ENCODE assay signal across 9 cellular contexts in the genomic region with DNA sequence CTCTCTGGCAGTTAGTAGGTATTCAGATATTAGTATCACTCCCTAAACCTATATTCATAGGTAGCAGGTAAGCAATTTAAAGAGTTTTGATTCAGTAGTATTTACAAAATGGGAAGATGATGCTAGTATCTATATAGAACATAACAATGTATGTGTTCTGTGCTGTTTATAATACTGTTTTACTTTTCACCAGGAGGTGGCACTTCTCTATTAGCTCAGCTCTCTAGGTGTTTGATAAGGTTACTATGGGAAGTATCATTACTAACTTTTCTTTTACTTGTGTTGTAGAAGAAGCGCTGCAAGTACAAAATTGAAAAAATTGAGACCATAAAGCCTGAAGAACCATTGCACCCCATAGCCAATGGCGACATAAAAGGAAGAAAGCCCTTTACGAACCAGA. TPM values are rescaled to one million over a fixed set of nuclear protein-coding genes. Genes with fewer than 3 reads are reported as not detected.
DNase-seq lines count a peak whose midpoint lies in the region; ATAC-seq and TF ChIP-seq lines count a peak whose summit lies in the region.
"Had no signal": no experiment of that assay in that cellular context is flagged by ENCODE, and none has a peak within 500 bp of the region (broad histone marks: within the 10 kb centered on the region; RNA-seq: fewer than 3 reads in every experiment).

No MANE protein-coding gene starts in this region.

- peak; percentile 25 for DNase-seq in EH (ENCODE audit: low read depth)
- no peak for DNase-seq in LNCaP clone FGC (ENCODE audit: low read depth)
- DNase-seq in body of pancreas: no peak
- DNase-seq in natural killer cell treated with Interleukin-12 subunit alpha and Interleukin-12 subunit beta and Interleukin-15 and Interleukin-18, amount 100 ng/mL, for 72 hours (ENCODE audit: low spot score): no peak
- DNase-seq in colonic mucosa: no peak
- DNase-seq in NCI-H1930 (lab: John Stamatoyannopoulos, UW): no peak
- DNase-seq: activated T-cell treated with anti-CD3 and anti-CD28 coated beads, Interleukin-2, amount 50 U/mL, for 1 hour; NCI-H1105 had no signal

- peaks cover 40% of the 10 kb centered on the region for H3K36me3 Mint-ChIP-seq in natural killer cell treated with Interleukin-12 subunit alpha and Interleukin-12 subunit beta and Interleukin-15 and Interleukin-18, amount 100 ng/mL, for 72 hours

- peaks cover 3 to 9% of the 10 kb centered on the region in 2 donors for H3K36me3 ChIP-seq in body of pancreas (replicated peaks in 1 of 2; ENCODE audit: insufficient read depth in 1 of 2, low read depth in 2 of 2)
- H3K36me3 ChIP-seq in colonic mucosa: no peaks in the 10 kb centered on the region

- intact Hi-C loops in body of pancreas (cut with DNase I): no loop called here
- intact Hi-C loops in colonic mucosa (cut with DNase I): no loop called here

- no peak for TF ChIP-seq POLR2A in body of pancreas (IDR thresholded peaks at IDR 0.05)

- H3K4me1 ChIP-seq in body of pancreas (peaks cover 7% of the 10 kb centered on the region), colonic mucosa (no peaks in the 10 kb centered on the region)

- no peak for ATAC-seq in body of pancreas
- ATAC-seq in natural killer cell treated with Interleukin-12 subunit alpha and Interleukin-12 subunit beta and Interleukin-15 and Interleukin-18, amount 100 ng/mL, for 72 hours: peak in 1 of 2 donors; percentile 71
- ATAC-seq in GM18517 (IDR thresholded peaks at IDR 0.05; ENCODE audit: unreplicated experiment): no peak

- no peaks in the 10 kb centered on the region for H3K27me3 ChIP-seq in body of pancreas
- H3K27me3 ChIP-seq in colonic mucosa: no peaks in the 10 kb centered on the region

- H3K27ac Mint-ChIP-seq in natural killer cell treated with Interleukin-12 subunit alpha and Interleukin-12 subunit beta and Interleukin-15 and Interleukin-18, amount 100 ng/mL, for 72 hours: peak overlapping the region; percentile 68 to 86

- TF ChIP-seq CTCF in LNCaP clone FGC (IDR thresholded peaks at IDR 0.05; ENCODE audit: control insufficient read depth, extremely low read depth, insufficient read depth) (peak; percentile 65), body of pancreas (IDR thresholded peaks at IDR 0.05) (peak in 4 of 7 experiments; percentile 2 to 20 (median 18)), colonic mucosa (IDR thresholded peaks at IDR 0.05) (no peak)

- H3K27me3 Mint-ChIP-seq in natural killer cell treated with Interleukin-12 subunit alpha and Interleukin-12 subunit beta and Interleukin-15 and Interleukin-18, amount 100 ng/mL, for 72 hours: no peaks in the 10 kb centered on the region

- no peaks in the 10 kb centered on the region for H3K9me3 ChIP-seq in body of pancreas
- H3K9me3 ChIP-seq in colonic mucosa: no peaks in the 10 kb centered on the region

- H3K27ac ChIP-seq in body of pancreas: no peak overlapping the region
- H3K27ac ChIP-seq in colonic mucosa: no peak overlapping the region

- H3K9me3 Mint-ChIP-seq in natural killer cell treated with Interleukin-12 subunit alpha and Interleukin-12 subunit beta and Interleukin-15 and Interleukin-18, amount 100 ng/mL, for 72 hours: no peaks in the 10 kb centered on the region

- peak overlapping the region; percentile 39 for H3K4me3 Mint-ChIP-seq in natural killer cell treated with Interleukin-12 subunit alpha and Interleukin-12 subunit beta and Interleukin-15 and Interleukin-18, amount 100 ng/mL, for 72 hours

- 87 to 92% methylated on average over 3 of the region's 3 CpGs for WGBS in body of pancreas, 2 donors

- H3K4me3 ChIP-seq in LNCaP clone FGC (ENCODE audit: low read depth, low read length): no peak overlapping the region
- H3K4me3 ChIP-seq in body of pancreas: no peak overlapping the region
- H3K4me3 ChIP-seq in colonic mucosa: no peak overlapping the region

- H3K9ac ChIP-seq in colonic mucosa (ENCODE audit: low read depth in 2 of 2, low read length in 2 of 2): no peak overlapping the region

- H3K4me1 Mint-ChIP-seq in natural killer cell treated with Interleukin-12 subunit alpha and Interleukin-12 subunit beta and Interleukin-15 and Interleukin-18, amount 100 ng/mL, for 72 hours (ENCODE audit: low read depth in 2 of 2): peaks cover 18 to 27% of the 10 kb centered on the region in 2 donors

RNA-seq across cellular contexts. Expression of a gene that starts 49.4 kb away (rescaled TPM):
- total RNA-seq in body of pancreas: not detected
- 100 to 1,000 TPM in 1 of 2 donors, 10 to 100 TPM in 1; 80.6 to 195 TPM for total RNA-seq in natural killer cell treated with Interleukin-12 subunit alpha and Interleukin-12 subunit beta and Interleukin-15 and Interleukin-18, amount 100 ng/mL, for 72 hours
- total RNA-seq in colonic mucosa: under 1 TPM; 0.24 to 0.30 TPM

Comparison
In these comparisons a context has a peak if more than half of its experiments do, and no peak if none do; other contexts are left out.
1. RNA of a gene that starts 49.4 kb away (total RNA-seq): 80.6 to 195 TPM in natural killer cell treated with Interleukin-12 subunit alpha and Interleukin-12 subunit beta and Interleukin-15 and Interleukin-18, amount 100 ng/mL, for 72 hours; 0.24 to 0.30 TPM in colonic mucosa and not detected in body of pancreas; every median in the first group is over 10 times any median in the second.